Comparison of ENCODE assay signal across 8 cellular contexts in genomic region chr16:48365030-48365600, GRCh38. TPM values are rescaled to one million over a fixed set of nuclear protein-coding genes. Genes with fewer than 3 reads are reported as not detected.
A peak's percentile ranks its signal among the peaks of the same experiment; 100 is the strongest.
DNase-seq lines count a peak whose midpoint lies in the region; ATAC-seq and TF ChIP-seq lines count a peak whose summit lies in the region.

No MANE protein-coding gene starts in this region.

- H3K9me3 ChIP-seq in A673 (ENCODE audit: low read depth, low read length, poor library complexity, severe bottlenecking) (no peaks in the 10 kb centered on the region), HUES48 (ENCODE audit: control insufficient read depth, insufficient read depth, low read length) (no peaks in the 10 kb centered on the region), muscle layer of colon (ENCODE audit: low read length) (no peaks in the 10 kb centered on the region)

- no peaks in the 10 kb centered on the region for H3K27me3 ChIP-seq in A673 (replicated peaks; ENCODE audit: insufficient read depth, low read depth, low read length, poor library complexity)
- no peaks in the 10 kb centered on the region for H3K27me3 ChIP-seq in HUES48 (ENCODE audit: control insufficient read depth, insufficient read depth, low read length)
- no peaks in the 10 kb centered on the region for H3K27me3 ChIP-seq in muscle layer of colon (ENCODE audit: control insufficient read depth in 1 of 2, insufficient read depth in 2 of 2, low read length in 2 of 2)

- H3K27ac ChIP-seq in A673 (ENCODE audit: low read depth, low read length, poor library complexity, severe bottlenecking) (peak overlapping the region; percentile 91), HUES48 (ENCODE audit: low read depth, low read length) (peak overlapping the region; percentile 92), muscle layer of colon (ENCODE audit: low read depth, low read length) (peak overlapping the region; percentile 89)

- H3K4me3 ChIP-seq in A673 (ENCODE audit: low read depth, low read length, poor library complexity, severe bottlenecking) (peak overlapping the region; percentile 55), HUES48 (ENCODE audit: low read depth, low read length) (peak overlapping the region; percentile 73), muscle layer of colon (ENCODE audit: low read depth in 1 of 2, low read length in 2 of 2) (peak overlapping the region; percentile 25 to 81)

- no peak for TF ChIP-seq CTCF in A673 (conservative IDR thresholded peaks at IDR 0.05; ENCODE audit: low read depth, low read length)

- ATAC-seq in HG03457 (IDR thresholded peaks at IDR 0.05; ENCODE audit: unreplicated experiment) = no peak

- DNase-seq in A673 (ENCODE audit: low spot score) (no peak), cerebellar cortex (ENCODE audit: low spot score) (peak; percentile 38), posterior vena cava (ENCODE audit: low spot score) (no peak), GM19238 (ENCODE audit: insufficient read length, low spot score) (no peak)
- DNase-seq in central memory CD4-positive, alpha-beta T cell = no peak

- H3K9ac ChIP-seq in HUES48 (ENCODE audit: low read depth, low read length) = peak overlapping the region; percentile 74
- H3K9ac ChIP-seq in muscle layer of colon (ENCODE audit: low read length) = peak overlapping the region; percentile 41

- H3K36me3 ChIP-seq in A673 (ENCODE audit: insufficient read depth, low read length, poor library complexity, severe bottlenecking) (no peaks in the 10 kb centered on the region), HUES48 (ENCODE audit: control insufficient read depth, insufficient read depth, low read length) (peaks cover 12% of the 10 kb centered on the region), muscle layer of colon (ENCODE audit: insufficient read depth, low read length) (peaks cover 8% of the 10 kb centered on the region)

- intact Hi-C loops in A673 (cut with micrococcal nuclease; ENCODE audit: unreplicated experiment) (no loop called here), posterior vena cava (cut with DNase I) (loop anchor here in 1 of 2 donors (10.0 kb wide), 1 partner anchor 260 kb away; no protein-coding TSS in a partner anchor)

- no TSS peak for BruUV-seq in A673 (replicated peaks; lab: Mats Ljungman, UMichigan)

- peaks cover 40% of the 10 kb centered on the region for H3K4me1 ChIP-seq in A673 (ENCODE audit: insufficient read depth, low read length, poor library complexity, severe bottlenecking)
- peaks cover 30% of the 10 kb centered on the region for H3K4me1 ChIP-seq in HUES48 (ENCODE audit: control insufficient read depth, insufficient read depth, low read length)
- peaks cover 34% of the 10 kb centered on the region for H3K4me1 ChIP-seq in muscle layer of colon (ENCODE audit: insufficient read depth, low read length)

- POLR2A ChIA-PET in A673 (lab: Charles Lee; ENCODE audit: low non-redundant PET) = no interaction called here

- CTCF ChIA-PET in A673 (lab: Charles Lee) = interaction anchor here (1.5 kb wide), 1 partner anchor 258 kb away, joined by 6 read pairs; no protein-coding TSS in a partner anchor

RNA-seq across cellular contexts. Expression of gene SIAH1, which starts 20.1 kb away (rescaled TPM):
- total RNA-seq in A673 (2021) = 29.9 and 30.0 TPM in 2 replicates
- 10 to 100 TPM; 25.6 to 27.0 TPM for total RNA-seq in posterior vena cava
